In the genomic region with DNA sequence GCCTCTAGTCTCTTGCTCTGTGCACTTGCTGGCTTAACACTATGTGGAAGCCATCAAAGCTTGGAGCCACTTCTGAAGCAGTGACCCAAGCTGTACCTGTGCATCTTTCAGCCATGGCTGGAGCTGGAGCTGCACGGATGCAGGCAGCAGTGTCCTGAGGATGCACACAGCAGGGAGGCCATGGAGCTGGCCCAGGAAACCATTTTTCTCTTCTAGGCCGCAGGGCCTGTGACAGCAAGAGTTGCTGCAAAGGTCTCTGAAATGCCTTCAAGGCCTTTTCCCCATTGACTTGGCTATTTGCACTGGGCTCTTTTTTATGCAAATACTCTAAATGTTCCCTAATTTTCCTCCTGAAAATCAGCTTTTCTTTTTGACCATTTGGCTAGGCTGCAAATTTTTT, we compare ENCODE assay signal across 39 cellular contexts. TPM values are rescaled to one million over a fixed set of nuclear protein-coding genes. Genes with fewer than 3 reads are reported as not detected.
"Had no signal": no experiment of that assay in that cellular context is flagged by ENCODE, and none has a peak within 500 bp of the region (broad histone marks: within the 10 kb centered on the region; RNA-seq: fewer than 3 reads in every experiment).

No MANE protein-coding gene starts in this region.

- H3K4me1 ChIP-seq: ascending aorta had no signal

- H3K9me3 ChIP-seq: ascending aorta had no signal

- H3K27me3 ChIP-seq: ascending aorta had no signal

- H3K4me3 Mint-ChIP-seq: activated CD4-positive, alpha-beta memory T cell treated with anti-CD3 and anti-CD28 coated beads, Interleukin-2, amount 10 ng/mL, durations not matched to agents 7 days and 5 days; activated CD4-positive, alpha-beta T cell treated with anti-CD3 and anti-CD28 coated beads for 36 hours; activated CD4-positive, alpha-beta T cell treated with anti-CD3 and anti-CD28 coated beads, Interleukin-2, amount 10 ng/mL, durations not matched to agents 7 days and 5 days; activated CD8-positive, alpha-beta memory T cell treated with anti-CD3 and anti-CD28 coated beads, Interleukin-2, amount 10 ng/mL, durations not matched to agents 7 days and 5 days; activated CD8-positive, alpha-beta T cell treated with anti-CD3 and anti-CD28 coated beads, Interleukin-2, amount 10 ng/mL, durations not matched to agents 7 days and 5 days; activated naive CD4-positive, alpha-beta T cell treated with anti-CD3 and anti-CD28 coated beads, Interleukin-2, amount 10 ng/mL, durations not matched to agents 7 days and 5 days; activated naive CD4-positive, alpha-beta T cell treated with anti-CD3 and anti-CD28 coated beads, Interleukin-2, amount 50 U/mL, for 24 hours; activated naive CD8-positive, alpha-beta T cell; activated naive CD8-positive, alpha-beta T cell treated with anti-CD3 and anti-CD28 coated beads, Interleukin-2, amount 10 ng/mL, durations not matched to agents 7 days and 5 days; activated naive CD8-positive, alpha-beta T cell treated with anti-CD3 and anti-CD28 coated beads, Interleukin-2, amount 50 U/mL, for 24 hours; activated T-cell treated with anti-CD3 and anti-CD28 coated beads, Interleukin-2, amount 50 U/mL, for 24 hours; central memory CD8-positive, alpha-beta T cell; T-helper 1 cell treated with Interleukin-12 subunit alpha and Interleukin-12 subunit beta and Interleukin-4 antibody, amounts not matched to agents 30 μg/mL and 1 μg/mL, for 36 hours; T-helper 2 cell treated with Interferon-gamma antibody and Interleukin-4, amounts not matched to agents 5 μg/mL and 100 μg/mL, for 36 hours had no signal

- H3K27ac ChIP-seq: ascending aorta, cardiac muscle cell, VCaP had no signal

- H3K27ac Mint-ChIP-seq: activated CD4-positive, alpha-beta memory T cell treated with anti-CD3 and anti-CD28 coated beads, Interleukin-2, amount 10 ng/mL, durations not matched to agents 7 days and 5 days; activated CD4-positive, alpha-beta T cell treated with anti-CD3 and anti-CD28 coated beads for 36 hours; activated CD4-positive, alpha-beta T cell treated with anti-CD3 and anti-CD28 coated beads, Interleukin-2, amount 10 ng/mL, durations not matched to agents 7 days and 5 days; activated CD8-positive, alpha-beta memory T cell treated with anti-CD3 and anti-CD28 coated beads, Interleukin-2, amount 10 ng/mL, durations not matched to agents 7 days and 5 days; activated CD8-positive, alpha-beta T cell treated with anti-CD3 and anti-CD28 coated beads, Interleukin-2, amount 10 ng/mL, durations not matched to agents 7 days and 5 days; activated naive CD4-positive, alpha-beta T cell treated with anti-CD3 and anti-CD28 coated beads, Interleukin-2, amount 10 ng/mL, durations not matched to agents 7 days and 5 days; activated naive CD4-positive, alpha-beta T cell treated with anti-CD3 and anti-CD28 coated beads, Interleukin-2, amount 50 U/mL, for 24 hours; activated naive CD8-positive, alpha-beta T cell; activated naive CD8-positive, alpha-beta T cell treated with anti-CD3 and anti-CD28 coated beads, Interleukin-2, amount 10 ng/mL, durations not matched to agents 7 days and 5 days; activated naive CD8-positive, alpha-beta T cell treated with anti-CD3 and anti-CD28 coated beads, Interleukin-2, amount 50 U/mL, for 24 hours; activated T-cell treated with anti-CD3 and anti-CD28 coated beads, Interleukin-2, amount 50 U/mL, for 24 hours; activated T-helper 2 cell treated with anti-CD3 and anti-CD28 coated beads, Interferon-gamma antibody, Interleukin-2, Interleukin-4, amounts not matched to agents 10 μg/mL and 5 μg/mL and 100 μg/mL, durations not matched to agents 14 hours and 24 hours and 36 hours; brain; T-helper 1 cell treated with Interleukin-12 subunit alpha and Interleukin-12 subunit beta and Interleukin-4 antibody, amounts not matched to agents 30 μg/mL and 1 μg/mL, for 36 hours; T-helper 2 cell treated with Interferon-gamma antibody and Interleukin-4, amounts not matched to agents 5 μg/mL and 100 μg/mL, for 36 hours had no signal

- H3K27me3 Mint-ChIP-seq: activated CD4-positive, alpha-beta T cell treated with anti-CD3 and anti-CD28 coated beads for 36 hours; activated naive CD4-positive, alpha-beta T cell treated with anti-CD3 and anti-CD28 coated beads, Interleukin-2, amount 50 U/mL, for 24 hours; activated naive CD8-positive, alpha-beta T cell; activated naive CD8-positive, alpha-beta T cell treated with anti-CD3 and anti-CD28 coated beads, Interleukin-2, amount 50 U/mL, for 24 hours; activated T-cell treated with anti-CD3 and anti-CD28 coated beads, Interleukin-2, amount 50 U/mL, for 24 hours; central memory CD8-positive, alpha-beta T cell had no signal

- FAIRE-seq: bronchial epithelial cell, TTC549 had no signal

- ATAC-seq: activated CD4-positive, alpha-beta T cell treated with anti-CD3 and anti-CD28 coated beads for 36 hours; activated CD4-positive, CD25-positive, alpha-beta regulatory T cell treated with anti-CD3 and anti-CD28 coated beads, Interleukin-2, amount 50 U/mL, for 24 hours; activated CD8-positive, alpha-beta memory T cell treated with anti-CD3 and anti-CD28 coated beads, Interleukin-2, amount 10 ng/mL, durations not matched to agents 7 days and 5 days; activated CD8-positive, alpha-beta T cell treated with anti-CD3 and anti-CD28 coated beads, Interleukin-2, amount 10 ng/mL, durations not matched to agents 7 days and 5 days; activated naive CD8-positive, alpha-beta T cell treated with anti-CD3 and anti-CD28 coated beads, Interleukin-2, amount 50 U/mL, for 24 hours had no signal

- DNase-seq: activated CD4-positive, alpha-beta memory T cell treated with anti-CD3 and anti-CD28 coated beads, Interleukin-2, amount 10 ng/mL, durations not matched to agents 7 days and 5 days; activated CD4-positive, alpha-beta T cell treated with anti-CD3 and anti-CD28 coated beads for 1 hour; activated CD4-positive, alpha-beta T cell treated with anti-CD3 and anti-CD28 coated beads for 36 hours; activated CD4-positive, alpha-beta T cell treated with anti-CD3 and anti-CD28 coated beads for 48 hours; activated CD4-positive, alpha-beta T cell treated with anti-CD3 and anti-CD28 coated beads, Interleukin-2, amount 10 ng/mL, durations not matched to agents 7 days and 5 days; activated CD4-positive, alpha-beta T cell treated with anti-CD3 and anti-CD28 coated beads, Interleukin-2, amount 50 U/mL, for 48 hours; activated CD4-positive, CD25-positive, alpha-beta regulatory T cell; activated CD8-positive, alpha-beta memory T cell treated with anti-CD3 and anti-CD28 coated beads for 24 hours; activated CD8-positive, alpha-beta memory T cell treated with anti-CD3 and anti-CD28 coated beads, Interleukin-2, amount 10 ng/mL, durations not matched to agents 7 days and 5 days; activated CD8-positive, alpha-beta memory T cell treated with anti-CD3 and anti-CD28 coated beads, Interleukin-2, amount 50 U/mL, for 48 hours; activated CD8-positive, alpha-beta T cell treated with anti-CD3 and anti-CD28 coated beads, Interleukin-2, amount 10 ng/mL, durations not matched to agents 7 days and 5 days; activated effector memory CD4-positive, alpha-beta T cell treated with Interleukin-2 at 50 U/mL for 16 hours; activated gamma-delta T cell; activated naive CD4-positive, alpha-beta T cell treated with anti-CD3 and anti-CD28 coated beads, Interleukin-2, amount 10 ng/mL, durations not matched to agents 7 days and 5 days; activated naive CD4-positive, alpha-beta T cell treated with Interleukin-2 at 50 U/mL for 16 hours; activated naive CD8-positive, alpha-beta T cell treated with anti-CD3 and anti-CD28 coated beads, Interleukin-2, amount 10 ng/mL, durations not matched to agents 7 days and 5 days; activated naive CD8-positive, alpha-beta T cell treated with anti-CD3 and anti-CD28 coated beads, Interleukin-2, amount 50 U/mL, for 24 hours; activated T-cell treated with anti-CD3 and anti-CD28 coated beads, Interleukin-2, amount 50 U/mL, for 24 hours; activated T-cell treated with anti-CD3 and anti-CD28 coated beads, Interleukin-2, amount 50 U/mL, for 48 hours; amygdala; anterior cingulate cortex; caudate nucleus; cerebellar nuclear complex; T-helper 2 cell; T-helper 9 cell had no signal

- H3K9me3 Mint-ChIP-seq: activated CD4-positive, alpha-beta memory T cell treated with anti-CD3 and anti-CD28 coated beads, Interleukin-2, amount 10 ng/mL, durations not matched to agents 7 days and 5 days; activated CD4-positive, alpha-beta T cell treated with anti-CD3 and anti-CD28 coated beads, Interleukin-2, amount 10 ng/mL, durations not matched to agents 7 days and 5 days; activated naive CD4-positive, alpha-beta T cell treated with anti-CD3 and anti-CD28 coated beads, Interleukin-2, amount 10 ng/mL, durations not matched to agents 7 days and 5 days; activated naive CD4-positive, alpha-beta T cell treated with anti-CD3 and anti-CD28 coated beads, Interleukin-2, amount 50 U/mL, for 24 hours; activated naive CD8-positive, alpha-beta T cell treated with anti-CD3 and anti-CD28 coated beads, Interleukin-2, amount 10 ng/mL, durations not matched to agents 7 days and 5 days; activated naive CD8-positive, alpha-beta T cell treated with anti-CD3 and anti-CD28 coated beads, Interleukin-2, amount 50 U/mL, for 24 hours; activated T-cell treated with anti-CD3 and anti-CD28 coated beads, Interleukin-2, amount 50 U/mL, for 24 hours; activated T-helper 2 cell treated with anti-CD3 and anti-CD28 coated beads, Interferon-gamma antibody, Interleukin-2, Interleukin-4, amounts not matched to agents 10 μg/mL and 5 μg/mL and 100 μg/mL, durations not matched to agents 14 hours and 24 hours and 36 hours; brain; central memory CD8-positive, alpha-beta T cell; T-helper 1 cell treated with Interleukin-12 subunit alpha and Interleukin-12 subunit beta and Interleukin-4 antibody, amounts not matched to agents 30 μg/mL and 1 μg/mL, for 36 hours; T-helper 2 cell treated with Interferon-gamma antibody and Interleukin-4, amounts not matched to agents 5 μg/mL and 100 μg/mL, for 36 hours had no signal

- H3K36me3 ChIP-seq: ascending aorta, cardiac muscle cell had no signal

- H3K4me3 ChIP-seq: ascending aorta, cardiac muscle cell had no signal

- H3K36me3 Mint-ChIP-seq: activated CD8-positive, alpha-beta memory T cell treated with anti-CD3 and anti-CD28 coated beads, Interleukin-2, amount 10 ng/mL, durations not matched to agents 7 days and 5 days; activated naive CD4-positive, alpha-beta T cell treated with anti-CD3 and anti-CD28 coated beads, Interleukin-2, amount 50 U/mL, for 24 hours; activated naive CD8-positive, alpha-beta T cell; activated naive CD8-positive, alpha-beta T cell treated with anti-CD3 and anti-CD28 coated beads, Interleukin-2, amount 10 ng/mL, durations not matched to agents 7 days and 5 days; brain had no signal

RNA-seq across cellular contexts. Expression of a gene that starts 56.6 kb away (rescaled TPM):
- total RNA-seq: chondrocyte had no signal
- polyA plus RNA-seq: cardiac muscle cell had no signal
